ENCODE assay signal across 9 cellular contexts in genomic region chr12:99985631-99986030, GRCh38. TPM values are rescaled to one million over a fixed set of nuclear protein-coding genes. Genes with fewer than 3 reads are reported as not detected.
DNase-seq lines count a peak whose midpoint lies in the region; ATAC-seq and TF ChIP-seq lines count a peak whose summit lies in the region.
"Had no signal": no experiment of that assay in that cellular context is flagged by ENCODE, and none has a peak within 500 bp of the region (broad histone marks: within the 10 kb centered on the region; RNA-seq: fewer than 3 reads in every experiment).

No MANE protein-coding gene starts in this region.

- peak overlapping the region; percentile 47 for H3K4me3 Mint-ChIP-seq in activated CD4-positive, alpha-beta T cell treated with anti-CD3 and anti-CD28 coated beads for 36 hours
- peak overlapping the region; percentile 40 for H3K4me3 Mint-ChIP-seq in stimulated activated memory B cell treated with anti-CD40 and anti-IgM and Interleukin-4, amounts not matched to agents 10 μg/mL and 1 μg/mL and 100 μg/mL, for 72 hours

- no peak for DNase-seq in activated CD4-positive, alpha-beta T cell treated with anti-CD3 and anti-CD28 coated beads for 36 hours
- no peak for DNase-seq in activated CD4-positive, alpha-beta T cell treated with anti-CD3 and anti-CD28 coated beads, Interleukin-2, amount 50 U/mL, for 4 hours
- DNase-seq in hepatocyte (ENCODE audit: low spot score) (no peak), pons (ENCODE audit: low spot score) (no peak), ACHN (no peak)
- DNase-seq: stimulated activated CD4-positive, alpha-beta T cell treated with anti-CD3 and anti-CD28 coated beads, Interleukin-4, amount 100 ng/mL, for 4 hours had no signal

- peaks cover 6% of the 10 kb centered on the region for H3K4me1 Mint-ChIP-seq in activated CD4-positive, alpha-beta T cell treated with anti-CD3 and anti-CD28 coated beads for 36 hours
- H3K4me1 Mint-ChIP-seq in stimulated activated memory B cell treated with anti-CD40 and anti-IgM and Interleukin-4, amounts not matched to agents 10 μg/mL and 1 μg/mL and 100 μg/mL, for 72 hours, result peaks cover 8% of the 10 kb centered on the region

- no peak for TF ChIP-seq CTCF in VCaP (conservative IDR thresholded peaks at IDR 0.05)
- no peak for TF ChIP-seq CTCF in hepatocyte (IDR thresholded peaks at IDR 0.05; ENCODE audit: poor library complexity)

- H3K36me3 Mint-ChIP-seq in activated CD4-positive, alpha-beta T cell treated with anti-CD3 and anti-CD28 coated beads for 36 hours (ENCODE audit: low read depth), result no peaks in the 10 kb centered on the region
- no peaks in the 10 kb centered on the region for H3K36me3 Mint-ChIP-seq in stimulated activated memory B cell treated with anti-CD40 and anti-IgM and Interleukin-4, amounts not matched to agents 10 μg/mL and 1 μg/mL and 100 μg/mL, for 72 hours

- H4K20me1 ChIP-seq in hepatocyte (ENCODE audit: insufficient read depth, poor library complexity, severe bottlenecking), result no peaks in the 10 kb centered on the region

- H3K27ac ChIP-seq in VCaP (peak overlapping the region; percentile 88), hepatocyte (no peak overlapping the region)

- H2AFZ ChIP-seq in hepatocyte, result peak overlapping the region; percentile 86

- peaks cover 41% of the 10 kb centered on the region for H3K27me3 Mint-ChIP-seq in activated CD4-positive, alpha-beta T cell treated with anti-CD3 and anti-CD28 coated beads for 36 hours
- H3K27me3 Mint-ChIP-seq in stimulated activated memory B cell treated with anti-CD40 and anti-IgM and Interleukin-4, amounts not matched to agents 10 μg/mL and 1 μg/mL and 100 μg/mL, for 72 hours, result peaks cover 53% of the 10 kb centered on the region

- peaks cover 7% of the 10 kb centered on the region for H3K4me1 ChIP-seq in hepatocyte (ENCODE audit: insufficient read depth)

- no peaks in the 10 kb centered on the region for H3K9me3 ChIP-seq in hepatocyte (ENCODE audit: low read depth)

- POLR2A ChIA-PET in activated CD4-positive, alpha-beta T cell treated with anti-CD3 and anti-CD28 coated beads for 36 hours (lab: Charles Lee), result no interaction called here

- H3K4me2 ChIP-seq in hepatocyte, result peak overlapping the region; percentile 99

- no peaks in the 10 kb centered on the region for H3K36me3 ChIP-seq in hepatocyte (replicated peaks; ENCODE audit: insufficient read depth, low read depth)

- H3K4me3 ChIP-seq in hepatocyte, result peak overlapping the region; percentile 68

- in situ Hi-C loops in ACHN (cut with HindIII; ENCODE audit: low pct_ligation_motif_present, low pct_unique_long_range_greater_than_20kb, low sequenced_read_pairs), result no loop called here

- H3K9me2 ChIP-seq in hepatocyte (replicated peaks; ENCODE audit: insufficient read depth), result no peaks in the 10 kb centered on the region

- no peak overlapping the region for H3K27ac Mint-ChIP-seq in activated CD4-positive, alpha-beta T cell treated with anti-CD3 and anti-CD28 coated beads for 36 hours
- no peak overlapping the region for H3K27ac Mint-ChIP-seq in stimulated activated memory B cell treated with anti-CD40 and anti-IgM and Interleukin-4, amounts not matched to agents 10 μg/mL and 1 μg/mL and 100 μg/mL, for 72 hours

- no peaks in the 10 kb centered on the region for H3K79me2 ChIP-seq in hepatocyte

- CTCF ChIA-PET in activated CD4-positive, alpha-beta T cell treated with anti-CD3 and anti-CD28 coated beads for 36 hours (lab: Charles Lee), result no interaction called here

- WGBS in hepatocyte (ENCODE audit: low lambda C conversion rate, missing lambda C conversion rate), result 76% methylated on average over 3 of the region's 3 CpGs

- intact Hi-C loops in activated CD4-positive, alpha-beta T cell treated with anti-CD3 and anti-CD28 coated beads for 36 hours (cut with DNase I, micrococcal nuclease), result loop anchor here in 1 of 2 experiments (5.0 kb wide), 1 partner anchor 217 kb away; the partner anchor contains the start of gene ACTR6

- ATAC-seq in activated CD4-positive, alpha-beta T cell treated with anti-CD3 and anti-CD28 coated beads for 36 hours, result no peak
- ATAC-seq in stimulated activated memory B cell treated with anti-CD40 and anti-IgM and Interleukin-4, amounts not matched to agents 10 μg/mL and 1 μg/mL and 100 μg/mL, for 72 hours, result no peak
- no peak for ATAC-seq in GM19324 (IDR thresholded peaks at IDR 0.05; ENCODE audit: low FRiP score, unreplicated experiment)

- no peaks in the 10 kb centered on the region for H3K9me3 Mint-ChIP-seq in activated CD4-positive, alpha-beta T cell treated with anti-CD3 and anti-CD28 coated beads for 36 hours (ENCODE audit: low read depth)
- no peaks in the 10 kb centered on the region for H3K9me3 Mint-ChIP-seq in stimulated activated memory B cell treated with anti-CD40 and anti-IgM and Interleukin-4, amounts not matched to agents 10 μg/mL and 1 μg/mL and 100 μg/mL, for 72 hours

- H3K27me3 ChIP-seq in hepatocyte, result peaks cover 36% of the 10 kb centered on the region

RNA-seq across cellular contexts. Expression of gene ANKS1B, which starts 0.9 kb away (rescaled TPM):
- total RNA-seq in activated CD4-positive, alpha-beta T cell treated with anti-CD3 and anti-CD28 coated beads for 36 hours, result under 1 TPM; 0.19 to 0.73 TPM
- 0.40 and 2.2 TPM in 2 replicates for total RNA-seq in hepatocyte
- 1.6 and 3.7 TPM in 2 replicates for polyA plus RNA-seq in hepatocyte
